ENCODE assay signal across 8 cellular contexts in the genomic region with DNA sequence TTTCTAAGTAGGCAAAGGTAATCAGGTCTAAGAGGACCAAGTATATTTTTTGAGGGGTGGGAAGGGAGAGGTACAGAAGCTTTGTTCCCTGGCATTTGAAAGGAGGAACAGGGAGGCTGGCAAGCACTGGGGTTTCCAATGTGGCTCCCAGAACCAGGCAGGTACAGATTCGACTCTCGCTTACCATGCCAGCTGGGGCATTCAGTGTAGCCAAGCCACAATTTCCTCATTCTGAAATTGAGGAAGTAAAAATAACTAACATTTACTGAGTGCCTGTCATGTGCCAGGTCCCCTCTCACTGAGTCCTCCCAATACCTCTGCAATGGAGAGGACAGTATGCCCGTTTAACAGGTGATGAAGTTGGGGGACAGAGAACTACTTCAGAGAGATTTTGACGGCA. TPM values are rescaled to one million over a fixed set of nuclear protein-coding genes. Genes with fewer than 3 reads are reported as not detected.
DNase-seq lines count a peak whose midpoint lies in the region; ATAC-seq and TF ChIP-seq lines count a peak whose summit lies in the region.

No MANE protein-coding gene starts in this region.

- TF ChIP-seq CTCF in OCI-LY1 (IDR thresholded peaks at IDR 0.05; ENCODE audit: low read length), result no peak
- TF ChIP-seq CTCF in upper lobe of left lung (IDR thresholded peaks at IDR 0.05), result no peak
- no peak for TF ChIP-seq CTCF in foreskin fibroblast (IDR thresholded peaks at IDR 0.05; ENCODE audit: low read depth, low read length)
- TF ChIP-seq CTCF in hepatocyte (IDR thresholded peaks at IDR 0.05; ENCODE audit: poor library complexity), result no peak
- no peak for TF ChIP-seq CTCF in suprapubic skin (IDR thresholded peaks at IDR 0.05)

- no peaks in the 10 kb centered on the region for H3K9me3 ChIP-seq in OCI-LY1 (ENCODE audit: low read length)
- no peaks in the 10 kb centered on the region for H3K9me3 ChIP-seq in upper lobe of left lung
- H3K9me3 ChIP-seq in hepatocyte (ENCODE audit: low read depth), result no peaks in the 10 kb centered on the region
- H3K9me3 ChIP-seq in suprapubic skin, result no peaks in the 10 kb centered on the region

- H3K9ac ChIP-seq in OCI-LY1 (ENCODE audit: low read length), result peak overlapping the region; percentile 62

- no peaks in the 10 kb centered on the region for H4K20me1 ChIP-seq in OCI-LY1 (ENCODE audit: insufficient read depth, low read length)
- no peaks in the 10 kb centered on the region for H4K20me1 ChIP-seq in hepatocyte (ENCODE audit: insufficient read depth, poor library complexity, severe bottlenecking)

- peak overlapping the region; percentile 41 for H3K4me3 ChIP-seq in OCI-LY1 (ENCODE audit: low read depth, low read length, poor library complexity, severe bottlenecking)
- no peak overlapping the region for H3K4me3 ChIP-seq in upper lobe of left lung
- no peak overlapping the region for H3K4me3 ChIP-seq in foreskin fibroblast (ENCODE audit: low read depth in 1 of 2, low read length in 2 of 2)
- no peak overlapping the region for H3K4me3 ChIP-seq in hepatocyte
- no peak overlapping the region for H3K4me3 ChIP-seq in suprapubic skin

- H2AFZ ChIP-seq in OCI-LY1 (ENCODE audit: low read length) (0 out of 2 replicates have a peak overlapping the region, but pooled peaks have one; percentile 10), hepatocyte (no peak overlapping the region)

- no peaks in the 10 kb centered on the region for H3K36me3 ChIP-seq in OCI-LY1 (ENCODE audit: insufficient read depth, low read length)
- no peaks in the 10 kb centered on the region for H3K36me3 ChIP-seq in upper lobe of left lung
- no peaks in the 10 kb centered on the region for H3K36me3 ChIP-seq in hepatocyte (replicated peaks; ENCODE audit: insufficient read depth, low read depth)
- H3K36me3 ChIP-seq in suprapubic skin, result no peaks in the 10 kb centered on the region

- WGBS in upper lobe of left lung, 2 donors, result 45 to 54% methylated on average over 4 of the region's 4 CpGs
- WGBS in hepatocyte (ENCODE audit: low lambda C conversion rate, missing lambda C conversion rate), result 87% methylated on average over 4 of the region's 4 CpGs
- WGBS in suprapubic skin, result 73% methylated on average over 4 of the region's 4 CpGs

- peaks cover 11% of the 10 kb centered on the region for H3F3A ChIP-seq in OCI-LY1 (ENCODE audit: insufficient read depth, low read length)

- H3K9me2 ChIP-seq in OCI-LY1 (ENCODE audit: low read depth, low read length) (no peaks in the 10 kb centered on the region), hepatocyte (replicated peaks; ENCODE audit: insufficient read depth) (no peaks in the 10 kb centered on the region)

- H3K4me2 ChIP-seq in OCI-LY1 (ENCODE audit: low read length) (peak overlapping the region; percentile 69), hepatocyte (no peak overlapping the region)

- no peak for TF ChIP-seq POLR2A in upper lobe of left lung (IDR thresholded peaks at IDR 0.05)
- no peak for TF ChIP-seq POLR2A in suprapubic skin (IDR thresholded peaks at IDR 0.05)

- peaks cover 100% of the 10 kb centered on the region for H3K4me1 ChIP-seq in OCI-LY1 (ENCODE audit: insufficient read depth, low read length, severe bottlenecking)
- no peaks in the 10 kb centered on the region for H3K4me1 ChIP-seq in upper lobe of left lung
- H3K4me1 ChIP-seq in hepatocyte (ENCODE audit: insufficient read depth), result no peaks in the 10 kb centered on the region
- no peaks in the 10 kb centered on the region for H3K4me1 ChIP-seq in suprapubic skin

- no peak for DNase-seq in activated CD4-positive, CD25-positive, alpha-beta regulatory T cell treated with anti-CD3 and anti-CD28 coated beads, Interleukin-2, amount 50 U/mL, for 72 hours
- DNase-seq in upper lobe of left lung (peak in 1 of 2 donors; percentile 33), foreskin fibroblast (no peak), hepatocyte (ENCODE audit: low spot score) (no peak), suprapubic skin (ENCODE audit: low spot score in 2 of 2) (no peak)

- H3K27me3 ChIP-seq in OCI-LY1 (ENCODE audit: insufficient read depth, low read length) (no peaks in the 10 kb centered on the region), upper lobe of left lung (no peaks in the 10 kb centered on the region), hepatocyte (no peaks in the 10 kb centered on the region), suprapubic skin (no peaks in the 10 kb centered on the region)

- ATAC-seq in activated CD4-positive, CD25-positive, alpha-beta regulatory T cell treated with anti-CD3 and anti-CD28 coated beads, Interleukin-2, amount 50 U/mL, for 24 hours, result peak; percentile 48 to 49
- ATAC-seq in HG03060 (IDR thresholded peaks at IDR 0.05; ENCODE audit: low read depth, unreplicated experiment), result peak; percentile 91
- ATAC-seq in upper lobe of left lung (ENCODE audit: low FRiP score in 2 of 2), result peak; percentile 51 to 56

- H3K79me2 ChIP-seq in OCI-LY1 (ENCODE audit: insufficient read depth, low read length) (no peaks in the 10 kb centered on the region), hepatocyte (no peaks in the 10 kb centered on the region)

- TF ChIP-seq EP300 in upper lobe of left lung (IDR thresholded peaks at IDR 0.05) (no peak), suprapubic skin (IDR thresholded peaks at IDR 0.05) (no peak)

- H3K27ac ChIP-seq in OCI-LY1 (ENCODE audit: low read depth, low read length, poor library complexity, severe bottlenecking) (peak overlapping the region; percentile 97), upper lobe of left lung (no peak overlapping the region), hepatocyte (no peak overlapping the region), suprapubic skin (no peak overlapping the region)

RNA-seq across cellular contexts. Expression of gene BET1, which starts 45.9 kb away (rescaled TPM):
- 10 to 100 TPM; 11.7 to 39.2 (median 21.1) TPM for total RNA-seq in upper lobe of left lung
- 50.7 and 50.9 TPM in 2 replicates for total RNA-seq in hepatocyte
- 41.1 and 45.5 TPM in 2 replicates for polyA plus RNA-seq in hepatocyte
- 10 to 100 TPM; 12.7 to 37.0 (median 14.2) TPM for total RNA-seq in suprapubic skin
